In genomic region chr7:176786-177185, GRCh38 we compare ENCODE assay signal across 8 cellular contexts.
"Had no signal": no experiment of that assay in that cellular context is flagged by ENCODE, and none has a peak within 500 bp of the region (broad histone marks: within the 10 kb centered on the region; RNA-seq: fewer than 3 reads in every experiment).

No MANE protein-coding gene starts in this region.

- H3K4me1 ChIP-seq: HAP-1 had no signal

- H3K36me3 ChIP-seq: HAP-1 had no signal

- H3K4me3 Mint-ChIP-seq: GM23338, H9, HFFc6 had no signal

- H3K27ac ChIP-seq: GM23248 had no signal

- H2AFZ ChIP-seq: GM23248, GM23338 had no signal

- H3K4me2 ChIP-seq: GM23338 had no signal

- H3K9ac ChIP-seq: GM23248 had no signal

- H3K9me3 ChIP-seq: HAP-1 had no signal

- H3K4me3 ChIP-seq: GM23248, GM23338, HAP-1 had no signal

- ATAC-seq: GM23338, HCT116 had no signal

- H3K9me3 Mint-ChIP-seq: GM23338, H9, HFFc6 had no signal

- H3K27ac Mint-ChIP-seq: GM23338, H9, HFFc6 had no signal

- DNase-seq: GM23248, GOT3, H9, HCEC 1CT, HFFc6 had no signal
